In genomic region chr11:105862736-105863367, GRCh38 we compare ENCODE assay signal across 8 cellular contexts.
DNase-seq lines count a peak whose midpoint lies in the region; ATAC-seq, FAIRE-seq and TF ChIP-seq lines count a peak whose summit lies in the region.

No MANE protein-coding gene starts in this region.

- peak; percentile 55 for ATAC-seq in GM18498 (IDR thresholded peaks at IDR 0.05; ENCODE audit: unreplicated experiment)
- ATAC-seq in HG03354 (IDR thresholded peaks at IDR 0.05; ENCODE audit: poor library complexity, severe bottlenecking, unreplicated experiment) = peak; percentile 81

- no peak overlapping the region for H3K4me3 ChIP-seq in AG09309 (ENCODE audit: control insufficient read depth, low read depth, low read length)
- no peak overlapping the region for H3K4me3 ChIP-seq in bronchial epithelial cell (ENCODE audit: low read depth, low read length)

- DNase-seq in AG09309 (ENCODE audit: low read depth) = peak; percentile 10
- peak; percentile 81 for DNase-seq in NCI-H526 treated with DMSO at 0.1 percent for 48 hours (lab: John Stamatoyannopoulos, UW)
- peak; percentile 55 for DNase-seq in bronchial epithelial cell (ENCODE audit: low read depth)
- peak; percentile 86 for DNase-seq in medulla oblongata (ENCODE audit: extremely low spot score)
- no peak for DNase-seq in occipital lobe (lab: John Stamatoyannopoulos, UW)
- DNase-seq in activated T-cell treated with anti-CD3 and anti-CD28 coated beads, Interleukin-2, amount 50 U/mL, for 1 hour = no peak

- no peaks in the 10 kb centered on the region for H3K27me3 ChIP-seq in bronchial epithelial cell (ENCODE audit: control insufficient read depth, insufficient read depth, low read length)

- H3K36me3 ChIP-seq in bronchial epithelial cell (ENCODE audit: control insufficient read depth, insufficient read depth, low read length) = no peaks in the 10 kb centered on the region

- FAIRE-seq in bronchial epithelial cell (lab: Jason Lieb, UNC) = no peak

- TF ChIP-seq CTCF in AG09309 (IDR thresholded peaks at IDR 0.05; ENCODE audit: control insufficient read depth, insufficient read depth, low read depth, low read length, missing control alignments) = peak; percentile 60
- peak; percentile 43 for TF ChIP-seq CTCF in bronchial epithelial cell (IDR thresholded peaks at IDR 0.05; ENCODE audit: insufficient read depth, low read length, severe bottlenecking)

Comparison
In these comparisons a context has a peak if more than half of its experiments do, and no peak if none do; other contexts are left out.
1. DNase-seq: peak in AG09309 (single experiment), NCI-H526 treated with DMSO at 0.1 percent for 48 hours (single experiment), bronchial epithelial cell (single experiment) and medulla oblongata (single experiment); none in occipital lobe (single experiment) and activated T-cell treated with anti-CD3 and anti-CD28 coated beads, Interleukin-2, amount 50 U/mL, for 1 hour (single experiment).